Comparison of ENCODE assay signal across 1 cellular context in the genomic region with DNA sequence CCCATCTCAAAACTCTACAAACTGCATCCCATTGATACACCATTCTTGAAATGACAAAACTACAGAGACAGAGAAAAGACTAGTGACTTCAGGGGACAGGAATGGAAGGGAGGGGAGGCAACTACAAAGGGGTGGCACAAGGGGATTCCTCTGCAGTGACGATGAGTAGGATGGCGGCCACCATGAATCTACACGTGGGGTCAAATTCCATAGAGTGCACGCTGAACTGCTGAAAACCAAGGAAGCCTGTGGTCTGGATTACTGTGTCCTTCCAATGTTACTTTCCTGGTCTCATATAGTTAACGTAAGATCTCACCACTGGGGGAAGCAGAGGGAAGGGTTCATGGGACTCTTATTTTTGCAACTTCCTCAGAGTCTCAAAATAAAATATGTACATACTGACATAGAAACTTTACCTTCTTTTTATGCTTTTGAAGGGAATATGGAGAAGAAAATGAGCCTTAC.
TF ChIP-seq lines count a peak whose summit lies in the region.

No MANE protein-coding gene starts in this region.

TF ChIP-seq in WTC11, 78 proteins besides CTCF, POLR2A, EP300 and RAD21:
- TF ChIP-seq, protein P1, sequence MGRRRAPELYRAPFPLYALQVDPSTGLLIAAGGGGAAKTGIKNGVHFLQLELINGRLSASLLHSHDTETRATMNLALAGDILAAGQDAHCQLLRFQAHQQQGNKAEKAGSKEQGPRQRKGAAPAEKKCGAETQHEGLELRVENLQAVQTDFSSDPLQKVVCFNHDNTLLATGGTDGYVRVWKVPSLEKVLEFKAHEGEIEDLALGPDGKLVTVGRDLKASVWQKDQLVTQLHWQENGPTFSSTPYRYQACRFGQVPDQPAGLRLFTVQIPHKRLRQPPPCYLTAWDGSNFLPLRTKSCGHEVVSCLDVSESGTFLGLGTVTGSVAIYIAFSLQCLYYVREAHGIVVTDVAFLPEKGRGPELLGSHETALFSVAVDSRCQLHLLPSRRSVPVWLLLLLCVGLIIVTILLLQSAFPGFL (CRISPR knock-in tag; IDR thresholded peaks at IDR 0.05; ENCODE audit: borderline replicate concordance) = no peak
- no peak for TF ChIP-seq FOXP4 (CRISPR knock-in tag; IDR thresholded peaks at IDR 0.05)
- TF ChIP-seq, protein P2, sequence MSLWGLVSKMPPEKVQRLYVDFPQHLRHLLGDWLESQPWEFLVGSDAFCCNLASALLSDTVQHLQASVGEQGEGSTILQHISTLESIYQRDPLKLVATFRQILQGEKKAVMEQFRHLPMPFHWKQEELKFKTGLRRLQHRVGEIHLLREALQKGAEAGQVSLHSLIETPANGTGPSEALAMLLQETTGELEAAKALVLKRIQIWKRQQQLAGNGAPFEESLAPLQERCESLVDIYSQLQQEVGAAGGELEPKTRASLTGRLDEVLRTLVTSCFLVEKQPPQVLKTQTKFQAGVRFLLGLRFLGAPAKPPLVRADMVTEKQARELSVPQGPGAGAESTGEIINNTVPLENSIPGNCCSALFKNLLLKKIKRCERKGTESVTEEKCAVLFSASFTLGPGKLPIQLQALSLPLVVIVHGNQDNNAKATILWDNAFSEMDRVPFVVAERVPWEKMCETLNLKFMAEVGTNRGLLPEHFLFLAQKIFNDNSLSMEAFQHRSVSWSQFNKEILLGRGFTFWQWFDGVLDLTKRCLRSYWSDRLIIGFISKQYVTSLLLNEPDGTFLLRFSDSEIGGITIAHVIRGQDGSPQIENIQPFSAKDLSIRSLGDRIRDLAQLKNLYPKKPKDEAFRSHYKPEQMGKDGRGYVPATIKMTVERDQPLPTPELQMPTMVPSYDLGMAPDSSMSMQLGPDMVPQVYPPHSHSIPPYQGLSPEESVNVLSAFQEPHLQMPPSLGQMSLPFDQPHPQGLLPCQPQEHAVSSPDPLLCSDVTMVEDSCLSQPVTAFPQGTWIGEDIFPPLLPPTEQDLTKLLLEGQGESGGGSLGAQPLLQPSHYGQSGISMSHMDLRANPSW (CRISPR knock-in tag; conservative IDR thresholded peaks at IDR 0.05; ENCODE audit: low read depth) = no peak
- TF ChIP-seq, protein P3, sequence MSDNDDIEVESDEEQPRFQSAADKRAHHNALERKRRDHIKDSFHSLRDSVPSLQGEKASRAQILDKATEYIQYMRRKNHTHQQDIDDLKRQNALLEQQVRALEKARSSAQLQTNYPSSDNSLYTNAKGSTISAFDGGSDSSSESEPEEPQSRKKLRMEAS (CRISPR knock-in tag; IDR thresholded peaks at IDR 0.05) = no peak
- TF ChIP-seq TCF7 (CRISPR knock-in tag; IDR thresholded peaks at IDR 0.05; ENCODE audit: low read depth) = no peak
- TF ChIP-seq ZNF219 (CRISPR knock-in tag; IDR thresholded peaks at IDR 0.05; ENCODE audit: borderline replicate concordance) = no peak
- TF ChIP-seq FOXK1 (CRISPR knock-in tag; IDR thresholded peaks at IDR 0.05) = no peak
- no peak for TF ChIP-seq ZMAT4 (CRISPR knock-in tag; IDR thresholded peaks at IDR 0.05)
- no peak for TF ChIP-seq EMX1 (CRISPR knock-in tag; IDR thresholded peaks at IDR 0.05)
- TF ChIP-seq JUN (CRISPR knock-in tag; IDR thresholded peaks at IDR 0.05) = no peak
- TF ChIP-seq, protein P4, sequence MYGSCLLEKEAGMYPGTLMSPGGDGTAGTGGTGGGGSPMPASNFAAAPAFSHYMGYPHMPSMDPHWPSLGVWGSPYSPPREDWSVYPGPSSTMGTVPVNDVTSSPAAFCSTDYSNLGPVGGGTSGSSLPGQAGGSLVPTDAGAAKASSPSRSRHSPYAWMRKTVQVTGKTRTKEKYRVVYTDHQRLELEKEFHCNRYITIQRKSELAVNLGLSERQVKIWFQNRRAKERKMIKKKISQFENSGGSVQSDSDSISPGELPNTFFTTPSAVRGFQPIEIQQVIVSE (CRISPR knock-in tag; IDR thresholded peaks at IDR 0.05; ENCODE audit: borderline replicate concordance) = no peak
- no peak for TF ChIP-seq FOXP1 (CRISPR knock-in tag; IDR thresholded peaks at IDR 0.05; ENCODE audit: borderline replicate concordance)
- no peak for TF ChIP-seq SMAD3 (CRISPR knock-in tag; IDR thresholded peaks at IDR 0.05; ENCODE audit: borderline replicate concordance)
- no peak for TF ChIP-seq NR2C2 (CRISPR knock-in tag; IDR thresholded peaks at IDR 0.05)
- TF ChIP-seq ELF4 (CRISPR knock-in tag; IDR thresholded peaks at IDR 0.05; ENCODE audit: low read depth) = no peak
- TF ChIP-seq NR3C1 (CRISPR knock-in tag; conservative IDR thresholded peaks at IDR 0.05; ENCODE audit: low read depth) = no peak
- no peak for TF ChIP-seq HMGA2 (CRISPR knock-in tag; IDR thresholded peaks at IDR 0.05)
- no peak for TF ChIP-seq MYBL2 (CRISPR knock-in tag; IDR thresholded peaks at IDR 0.05)
- no peak for TF ChIP-seq ARID4B (CRISPR knock-in tag; IDR thresholded peaks at IDR 0.05; ENCODE audit: borderline replicate concordance)
- no peak for TF ChIP-seq TEAD4 (CRISPR knock-in tag; IDR thresholded peaks at IDR 0.05)
